In genomic region chr4:113512880-113513279, GRCh38 we compare ENCODE assay signal across 27 cellular contexts.
"Had no signal": no experiment of that assay in that cellular context is flagged by ENCODE, and none has a peak within 500 bp of the region (broad histone marks: within the 10 kb centered on the region; RNA-seq: fewer than 3 reads in every experiment).

No MANE protein-coding gene starts in this region.

- H3K4me3 ChIP-seq: stomach, suprapubic skin, testis, thoracic aorta, thyroid gland, tibial artery, tibial nerve, transverse colon, upper lobe of left lung, upper lobe of right lung, uterus, vagina had no signal

- ATAC-seq: stimulated activated effector memory CD8-positive, alpha-beta T cell treated with anti-CD3 and anti-CD28 coated beads, Interleukin-12 subunit alpha, Interleukin-12 subunit beta, amount 100 ng/mL, for 72 hours; stimulated activated memory B cell treated with anti-CD40 and anti-IgM and Interleukin-4, amounts not matched to agents 10 μg/mL and 1 μg/mL and 100 μg/mL, for 72 hours; stimulated activated naive B cell treated with anti-CD40 and anti-IgM and Interleukin-4, amounts not matched to agents 10 μg/mL and 1 μg/mL and 100 μg/mL, for 72 hours; stimulated activated naive CD8-positive, alpha-beta T cell treated with anti-CD3 and anti-CD28 coated beads, Interleukin-15, amount 100 ng/mL, for 72 hours; stimulated activated naive CD8-positive, alpha-beta T cell treated with anti-CD3 and anti-CD28 coated beads, Interleukin-15, Interleukin-2, amounts not matched to agents 100 U/mL and 50 U/mL, for 24 hours; upper lobe of right lung had no signal

- H3K27ac ChIP-seq: stomach, suprapubic skin, testis, thoracic aorta, thyroid gland, tibial artery, tibial nerve, transverse colon, upper lobe of left lung, upper lobe of right lung, uterus, vagina had no signal

- FAIRE-seq: urothelium cell line had no signal

- H3K27me3 ChIP-seq: stomach, suprapubic skin, testis, thyroid gland, tibial artery, tibial nerve, transverse colon, upper lobe of left lung, upper lobe of right lung, uterus, vagina had no signal

- H3K9me3 ChIP-seq: stomach, suprapubic skin, testis, thoracic aorta, thyroid gland, tibial artery, tibial nerve, transverse colon, upper lobe of left lung, upper lobe of right lung, uterus, vagina had no signal

- H3K36me3 ChIP-seq: uterus had no signal

- H3K4me1 ChIP-seq: stomach, suprapubic skin, testis, thyroid gland, tibial artery, tibial nerve, transverse colon, upper lobe of left lung, upper lobe of right lung, uterus, vagina had no signal

- DNase-seq: stimulated activated CD4-positive, alpha-beta T cell treated with anti-CD3 and anti-CD28 coated beads, Interleukin-2, amount 100 ng/mL, for 48 hours; stimulated activated CD4-positive, alpha-beta T cell treated with anti-CD3 and anti-CD28 coated beads, Interleukin-4, amount 100 ng/mL, for 1 hour; stimulated activated CD4-positive, alpha-beta T cell treated with anti-CD3 and anti-CD28 coated beads, Interleukin-4, amount 100 ng/mL, for 24 hours; stimulated activated CD4-positive, alpha-beta T cell treated with anti-CD3 and anti-CD28 coated beads, Interleukin-4, amount 100 ng/mL, for 4 hours; stimulated activated CD8-positive, alpha-beta memory T cell treated with anti-CD3 and anti-CD28 coated beads, Interleukin-4, amount 100 ng/mL, for 48 hours; stimulated activated naive B cell treated with anti-CD40 and anti-IgM and Interleukin-4, amounts not matched to agents 10 μg/mL and 1 μg/mL and 100 μg/mL, for 72 hours; stimulated activated naive CD4-positive, alpha-beta T cell; stimulated activated naive CD4-positive, alpha-beta T cell treated with Interleukin-2 at 50 U/mL for 16 hours; stimulated activated naive CD8-positive, alpha-beta T cell treated with anti-CD3 and anti-CD28 coated beads, Interleukin-15, amount 100 ng/mL, for 72 hours; stimulated activated naive CD8-positive, alpha-beta T cell treated with anti-CD3 and anti-CD28 coated beads, Interleukin-15, Interleukin-2, amounts not matched to agents 100 U/mL and 50 U/mL, for 24 hours; stomach; substantia nigra; testis; thyroid gland; tibial artery; transverse colon; trophoblast cell; upper lobe of left lung; upper lobe of right lung; uterus had no signal
